Comparison of ENCODE assay signal across 15 cellular contexts in the genomic region with DNA sequence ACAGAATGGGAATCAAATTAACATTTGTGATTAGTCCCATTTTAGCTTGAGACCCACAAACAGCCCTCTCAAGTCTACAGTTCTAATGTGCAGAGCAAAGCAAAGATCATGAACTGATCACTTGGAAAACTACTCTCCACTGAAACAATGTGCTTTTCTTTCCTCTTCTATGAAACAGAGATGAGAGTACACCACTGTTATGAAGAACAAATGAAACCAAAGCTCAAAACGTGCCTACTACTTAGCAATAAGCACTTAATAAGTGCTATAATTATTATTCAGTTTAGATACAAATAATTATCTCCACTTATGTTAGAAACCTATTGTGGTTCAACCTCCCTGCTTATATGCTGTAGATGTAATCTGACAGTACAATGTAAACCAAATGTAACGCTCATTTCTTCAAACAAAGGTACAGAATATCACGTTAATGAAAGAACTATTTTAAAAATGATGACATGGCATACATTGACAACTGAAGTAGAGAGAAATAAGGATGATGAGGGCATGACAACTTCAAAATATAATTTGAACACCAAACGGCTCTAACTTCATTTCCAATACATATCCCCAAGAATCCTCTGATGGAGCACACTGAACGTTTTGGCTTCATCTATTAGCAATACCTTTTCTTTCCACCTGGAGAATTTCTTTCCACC. TPM values are rescaled to one million over a fixed set of nuclear protein-coding genes. Genes with fewer than 3 reads are reported as not detected.
DNase-seq lines count a peak whose midpoint lies in the region; ATAC-seq and TF ChIP-seq lines count a peak whose summit lies in the region.
"Had no signal": no experiment of that assay in that cellular context is flagged by ENCODE, and none has a peak within 500 bp of the region (broad histone marks: within the 10 kb centered on the region; RNA-seq: fewer than 3 reads in every experiment).

No MANE protein-coding gene starts in this region.

- H3K27ac ChIP-seq in DOHH2 (ENCODE audit: low read depth, low read length) (no peak overlapping the region), Karpas-422 (ENCODE audit: low read length) (no peak overlapping the region), endodermal cell (ENCODE audit: low read depth, low read length) (no peak overlapping the region)

- H2AFZ ChIP-seq in Karpas-422 (ENCODE audit: low read length) (no peak overlapping the region), neuron (ENCODE audit: low read depth, low read length) (no peak overlapping the region)

- H3K4me3 ChIP-seq in DOHH2 (ENCODE audit: low read length), result peak overlapping the region; percentile 95
- H3K4me3 ChIP-seq in Karpas-422 (ENCODE audit: low read length), result peak overlapping the region; percentile 82
- peak overlapping the region; percentile 99 for H3K4me3 ChIP-seq in endodermal cell (ENCODE audit: low read length)
- peak overlapping the region; percentile 85 for H3K4me3 ChIP-seq in neuron (ENCODE audit: low read length)

- H3K27me3 Mint-ChIP-seq in endodermal cell (ENCODE audit: insufficient read depth), result no peaks in the 10 kb centered on the region
- H3K27me3 Mint-ChIP-seq in activated T-helper 17 cell treated with anti-CD3 and anti-CD28 coated beads, Interleukin-2, amount 50 U/mL, for 72 hours, result no peaks in the 10 kb centered on the region
- H3K27me3 Mint-ChIP-seq: brain; memory B cell; stimulated activated memory B cell treated with anti-CD40 and anti-IgM and Interleukin-4, amounts not matched to agents 10 μg/mL and 1 μg/mL and 100 μg/mL, for 72 hours had no signal

- H3K27me3 ChIP-seq in DOHH2 (ENCODE audit: control insufficient read depth, low read length) (no peaks in the 10 kb centered on the region), Karpas-422 (ENCODE audit: low read length) (no peaks in the 10 kb centered on the region), endodermal cell (ENCODE audit: control insufficient read depth, insufficient read depth, low read length, poor library complexity, severe bottlenecking) (no peaks in the 10 kb centered on the region), neuron (ENCODE audit: insufficient read depth, low read length) (no peaks in the 10 kb centered on the region)

- H3K4me3 Mint-ChIP-seq in endodermal cell, result no peak overlapping the region
- no peak overlapping the region for H3K4me3 Mint-ChIP-seq in activated T-helper 17 cell treated with anti-CD3 and anti-CD28 coated beads, Interleukin-2, amount 50 U/mL, for 72 hours
- H3K4me3 Mint-ChIP-seq: memory B cell; stimulated activated memory B cell treated with anti-CD40 and anti-IgM and Interleukin-4, amounts not matched to agents 10 μg/mL and 1 μg/mL and 100 μg/mL, for 72 hours had no signal

- H3K27ac Mint-ChIP-seq in endodermal cell, result no peak overlapping the region
- H3K27ac Mint-ChIP-seq in activated T-helper 17 cell treated with anti-CD3 and anti-CD28 coated beads, Interleukin-2, amount 50 U/mL, for 72 hours, result no peak overlapping the region
- H3K27ac Mint-ChIP-seq: memory B cell; stimulated activated memory B cell treated with anti-CD40 and anti-IgM and Interleukin-4, amounts not matched to agents 10 μg/mL and 1 μg/mL and 100 μg/mL, for 72 hours had no signal

- ATAC-seq in GM19035 (IDR thresholded peaks at IDR 0.05; ENCODE audit: unreplicated experiment), result no peak
- no peak for ATAC-seq in activated T-helper 17 cell treated with anti-CD3 and anti-CD28 coated beads, Interleukin-2, amount 50 U/mL, for 72 hours (replicated peaks)
- ATAC-seq: stimulated activated memory B cell treated with anti-CD40 and anti-IgM and Interleukin-4, amounts not matched to agents 10 μg/mL and 1 μg/mL and 100 μg/mL, for 72 hours had no signal

- H3K4me1 ChIP-seq in DOHH2 (ENCODE audit: control insufficient read depth, low read length) (peaks cover 31% of the 10 kb centered on the region), Karpas-422 (ENCODE audit: low read length) (peaks cover 45% of the 10 kb centered on the region), endodermal cell (ENCODE audit: control insufficient read depth, insufficient read depth, low read length) (peaks cover 5% of the 10 kb centered on the region), neuron (ENCODE audit: insufficient read depth, low read length) (peaks cover 29% of the 10 kb centered on the region)

- H3K36me3 ChIP-seq in DOHH2 (ENCODE audit: control insufficient read depth, low read length) (peaks cover 29% of the 10 kb centered on the region), Karpas-422 (ENCODE audit: insufficient read depth, low read length) (peaks cover 6% of the 10 kb centered on the region; the same call in 1 of the 2 replicates), endodermal cell (ENCODE audit: control insufficient read depth, insufficient read depth, low read length) (peaks cover 23% of the 10 kb centered on the region), neuron (ENCODE audit: insufficient read depth, low read length) (peaks cover 19% of the 10 kb centered on the region)

- no peak for TF ChIP-seq CTCF in DOHH2 (IDR thresholded peaks at IDR 0.05; ENCODE audit: low read depth, low read length, poor library complexity, severe bottlenecking)
- TF ChIP-seq CTCF in endodermal cell (conservative IDR thresholded peaks at IDR 0.05), result no peak

- peaks cover 14% of the 10 kb centered on the region for H3K36me3 Mint-ChIP-seq in endodermal cell (ENCODE audit: low read depth)
- H3K36me3 Mint-ChIP-seq in activated T-helper 17 cell treated with anti-CD3 and anti-CD28 coated beads, Interleukin-2, amount 50 U/mL, for 72 hours (ENCODE audit: low read depth), result peaks cover 18% of the 10 kb centered on the region
- H3K36me3 Mint-ChIP-seq: brain, memory B cell had no signal

- H3K9me3 Mint-ChIP-seq in endodermal cell, result no peaks in the 10 kb centered on the region
- no peaks in the 10 kb centered on the region for H3K9me3 Mint-ChIP-seq in activated T-helper 17 cell treated with anti-CD3 and anti-CD28 coated beads, Interleukin-2, amount 50 U/mL, for 72 hours
- H3K9me3 Mint-ChIP-seq: brain; memory B cell; stimulated activated memory B cell treated with anti-CD40 and anti-IgM and Interleukin-4, amounts not matched to agents 10 μg/mL and 1 μg/mL and 100 μg/mL, for 72 hours had no signal

- no peaks in the 10 kb centered on the region for H3K9me3 ChIP-seq in DOHH2 (ENCODE audit: control insufficient read depth, insufficient read depth, low read length)
- H3K9me3 ChIP-seq in Karpas-422 (ENCODE audit: low read length), result no peaks in the 10 kb centered on the region
- H3K9me3 ChIP-seq in endodermal cell (ENCODE audit: control insufficient read depth, low read length), result no peaks in the 10 kb centered on the region
- no peaks in the 10 kb centered on the region for H3K9me3 ChIP-seq in neuron (ENCODE audit: low read length)

- 50 to 63% methylated on average over 1 to 5 of the region's 5 CpGs for WGBS in endodermal cell (ENCODE audit: insufficient coverage in 1 of 2, insufficient read length in 1 of 2), 2 experiments

- peaks cover 35% of the 10 kb centered on the region for H3K4me1 Mint-ChIP-seq in endodermal cell
- peaks cover 34% of the 10 kb centered on the region for H3K4me1 Mint-ChIP-seq in activated T-helper 17 cell treated with anti-CD3 and anti-CD28 coated beads, Interleukin-2, amount 50 U/mL, for 72 hours

- H3K9ac ChIP-seq in Karpas-422 (ENCODE audit: low read length) (peak overlapping the region; percentile 82), endodermal cell (ENCODE audit: extremely low read depth, low read length, poor library complexity, severe bottlenecking) (no peak overlapping the region)

- H3K79me2 ChIP-seq in DOHH2 (ENCODE audit: control insufficient read depth, low read length), result peaks cover 93% of the 10 kb centered on the region
- peaks cover 87% of the 10 kb centered on the region for H3K79me2 ChIP-seq in Karpas-422 (ENCODE audit: low read length)

- no peak for DNase-seq in Karpas-422
- no peak for DNase-seq in endodermal cell
- DNase-seq in GM03348 (ENCODE audit: low spot score), result no peak
- no peak for DNase-seq in cerebellar nuclear complex (lab: John Stamatoyannopoulos, UW)
- DNase-seq: activated CD8-positive, alpha-beta memory T cell treated with anti-CD3 and anti-CD28 coated beads, Interleukin-2, amount 50 U/mL, for 48 hours; DMS79; NCI-H524 treated with DMSO at 0.1 percent for 48 hours; T-helper 9 cell had no signal

- H3K9me2 ChIP-seq in DOHH2 (replicated peaks; ENCODE audit: control insufficient read depth, low read length), result no peaks in the 10 kb centered on the region
- H3K9me2 ChIP-seq in Karpas-422 (replicated peaks; ENCODE audit: insufficient read depth, low read length), result no peaks in the 10 kb centered on the region

- H4K20me1 ChIP-seq in DOHH2 (ENCODE audit: control insufficient read depth, insufficient read depth, low read depth, low read length) (peaks cover 46% of the 10 kb centered on the region), Karpas-422 (ENCODE audit: insufficient read depth, low read depth, low read length) (peaks cover 48% of the 10 kb centered on the region)

- peak overlapping the region; percentile 83 for H3K4me2 ChIP-seq in DOHH2 (ENCODE audit: low read length)
- peak overlapping the region; percentile 88 for H3K4me2 ChIP-seq in Karpas-422 (ENCODE audit: low read depth, low read length, poor library complexity, severe bottlenecking)

- peaks cover 7% of the 10 kb centered on the region for H3F3A ChIP-seq in DOHH2 (ENCODE audit: control insufficient read depth, insufficient read depth)

RNA-seq across cellular contexts. Expression of gene VPS35, which starts 2.0 kb away (rescaled TPM):
- 47.5 and 91.1 TPM in 2 replicates for total RNA-seq in Karpas-422 (2014; rRNA removed; shearing (Covaris generic); ENCODE audit: low replicate concordance)
- 100 to 1,000 TPM in 1 of 2 donors, 10 to 100 TPM in 1; 95.7 to 119 TPM for total RNA-seq in endodermal cell
- 62.9 TPM for polyA plus RNA-seq in endodermal cell (2013, experiment 1 of 2)
- 62.4 TPM for polyA plus RNA-seq in endodermal cell (2013, experiment 2 of 2)
- total RNA-seq in activated T-helper 17 cell treated with anti-CD3 and anti-CD28 coated beads, Interleukin-2, amount 50 U/mL, for 72 hours, result 100 to 1,000 TPM in 1 of 2 donors, 10 to 100 TPM in 1; 74.2 to 105 TPM

RNA-seq across cellular contexts. Expression of gene ORC6, which starts 2.5 kb away (rescaled TPM):
- total RNA-seq in Karpas-422 (2014; rRNA removed; shearing (Covaris generic); ENCODE audit: low replicate concordance), result 24.4 and 38.0 TPM in 2 replicates
- 100 to 1,000 TPM in 1 of 2 donors, 10 to 100 TPM in 1; 94.9 to 128 TPM for total RNA-seq in endodermal cell
- 70.7 TPM for polyA plus RNA-seq in endodermal cell (2013, experiment 1 of 2)
- polyA plus RNA-seq in endodermal cell (2013, experiment 2 of 2), result 64.0 TPM
- total RNA-seq in activated T-helper 17 cell treated with anti-CD3 and anti-CD28 coated beads, Interleukin-2, amount 50 U/mL, for 72 hours, result 10 to 100 TPM; 30.9 to 53.7 TPM
